ENCODE assay signal across 33 cellular contexts in genomic region chr12:90502070-90502469, GRCh38.
"Had no signal": no experiment of that assay in that cellular context is flagged by ENCODE, and none has a peak within 500 bp of the region (broad histone marks: within the 10 kb centered on the region; RNA-seq: fewer than 3 reads in every experiment).

No MANE protein-coding gene starts in this region.

- DNase-seq: activated effector memory CD4-positive, alpha-beta T cell treated with anti-CD3 and anti-CD28 coated beads, Interleukin-2, amount 50 U/mL, for 16 hours; activated effector memory CD4-positive, alpha-beta T cell treated with Interleukin-2 at 50 U/mL for 16 hours; activated gamma-delta T cell; activated gamma-delta T cell treated with Interleukin-2 at 50 U/mL for 16 hours; activated naive CD4-positive, alpha-beta T cell; activated naive CD4-positive, alpha-beta T cell treated with anti-CD3 and anti-CD28 coated beads for 36 hours; activated naive CD4-positive, alpha-beta T cell treated with anti-CD3 and anti-CD28 coated beads, Interleukin-2, amount 10 ng/mL, durations not matched to agents 7 days and 5 days; activated naive CD4-positive, alpha-beta T cell treated with anti-CD3 and anti-CD28 coated beads, Interleukin-2, amount 50 U/mL, for 16 hours; activated naive CD4-positive, alpha-beta T cell treated with Interleukin-2 at 50 U/mL for 16 hours; activated naive CD8-positive, alpha-beta T cell treated with anti-CD3 and anti-CD28 coated beads for 36 hours; activated naive CD8-positive, alpha-beta T cell treated with anti-CD3 and anti-CD28 coated beads, Interleukin-2, amount 10 ng/mL, durations not matched to agents 7 days and 5 days; activated naive CD8-positive, alpha-beta T cell treated with anti-CD3 and anti-CD28 coated beads, Interleukin-2, amount 50 U/mL, for 24 hours; activated T-cell treated with anti-CD3 and anti-CD28 coated beads, Interleukin-2, amount 50 U/mL, for 24 hours; activated T-cell treated with anti-CD3 and anti-CD28 coated beads, Interleukin-2, amount 50 U/mL, for 4 hours; activated T-cell treated with anti-CD3 and anti-CD28 coated beads, Interleukin-2, amount 50 U/mL, for 48 hours; activated T-cell treated with anti-CD3 and anti-CD28 coated beads, Interleukin-2, amount 50 U/mL, for 72 hours; adrenal gland; amniotic stem cell; amygdala; anterior cingulate cortex; aorta; body of pancreas; brain microvascular endothelial cell; caudate nucleus; central memory CD4-positive, alpha-beta T cell; cerebellar nuclear complex had no signal

- H3K4me3 ChIP-seq: adrenal gland, ascending aorta, body of pancreas, breast epithelium, cardiac muscle cell had no signal

- ATAC-seq: activated naive CD4-positive, alpha-beta T cell treated with anti-CD3 and anti-CD28 coated beads, Interleukin-2, amount 50 U/mL, for 72 hours; activated naive CD8-positive, alpha-beta T cell treated with anti-CD3 and anti-CD28 coated beads, Interleukin-2, amount 50 U/mL, for 24 hours; activated T-cell treated with anti-CD3 and anti-CD28 coated beads, Interleukin-2, amount 50 U/mL, for 4 hours; activated T-cell treated with anti-CD3 and anti-CD28 coated beads, Interleukin-2, amount 50 U/mL, for 72 hours; activated T-helper 17 cell treated with anti-CD3 and anti-CD28 coated beads, Interleukin-2, amount 50 U/mL, for 72 hours; body of pancreas had no signal

- H3K4me1 ChIP-seq: adrenal gland, ascending aorta, body of pancreas, breast epithelium had no signal

- FAIRE-seq: astrocyte, bronchial epithelial cell had no signal

- H3K36me3 ChIP-seq: adrenal gland, ascending aorta, brain microvascular endothelial cell, breast epithelium, cardiac muscle cell had no signal

- H3K27ac ChIP-seq: adrenal gland, ascending aorta, body of pancreas, brain microvascular endothelial cell, breast epithelium, cardiac muscle cell had no signal

- H3K9me3 ChIP-seq: adrenal gland, ascending aorta, body of pancreas, breast epithelium had no signal

- H3K27me3 ChIP-seq: adrenal gland, ascending aorta, body of pancreas, brain microvascular endothelial cell, breast epithelium, cardiac muscle cell had no signal
